In the genomic region with DNA sequence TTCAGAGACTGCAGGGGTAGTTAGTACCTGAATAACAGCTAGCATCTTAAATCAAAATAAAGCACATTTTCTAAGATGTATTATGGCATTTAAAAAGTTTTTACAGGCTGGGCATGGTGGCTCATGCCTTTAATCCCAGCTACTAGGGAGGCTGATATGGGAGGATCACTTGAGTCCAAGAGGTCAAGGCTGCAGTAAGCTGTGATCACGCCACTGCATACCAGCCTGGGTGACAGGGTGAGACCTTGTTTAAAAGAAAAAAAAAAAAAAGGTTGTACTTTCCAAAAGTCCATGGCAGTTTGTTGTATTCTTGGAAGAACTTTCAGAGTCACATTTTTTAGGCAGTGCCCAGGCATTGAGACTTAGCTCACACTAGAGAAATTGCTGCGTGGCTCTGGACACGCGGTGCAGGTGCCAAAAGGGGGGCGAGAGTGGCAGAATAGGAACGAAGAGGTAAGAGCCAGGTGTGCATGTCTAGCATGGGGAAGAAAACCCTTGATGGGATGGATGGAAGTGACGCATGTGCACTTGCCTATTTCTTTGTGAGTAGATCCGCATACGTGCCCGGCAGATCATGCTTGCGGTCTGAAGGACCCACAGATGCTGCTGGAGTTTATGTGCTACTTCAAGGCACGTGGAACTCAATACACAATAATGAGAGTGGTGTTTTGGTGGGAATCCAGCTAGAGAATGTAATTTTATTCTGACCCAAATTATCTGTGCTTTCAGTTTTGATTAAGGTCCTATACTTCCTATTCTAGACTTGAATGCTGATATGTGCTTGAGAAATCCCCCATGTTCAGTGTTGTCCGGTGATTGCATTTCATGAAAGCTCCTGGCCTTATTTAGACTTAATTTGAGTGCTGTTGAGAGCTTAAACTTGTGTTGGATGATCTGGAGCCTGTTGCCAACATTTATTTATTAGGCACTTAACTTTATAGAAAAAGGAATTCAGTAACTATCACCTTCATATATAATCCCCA, we compare ENCODE assay signal across 9 cellular contexts. TPM values are rescaled to one million over a fixed set of nuclear protein-coding genes. Genes with fewer than 3 reads are reported as not detected.
DNase-seq lines count a peak whose midpoint lies in the region; ATAC-seq, FAIRE-seq and TF ChIP-seq lines count a peak whose summit lies in the region.
"Had no signal": no experiment of that assay in that cellular context is flagged by ENCODE, and none has a peak within 500 bp of the region (broad histone marks: within the 10 kb centered on the region; RNA-seq: fewer than 3 reads in every experiment).

No MANE protein-coding gene starts in this region.

- peak; percentile 34 for ATAC-seq in HG03442 (IDR thresholded peaks at IDR 0.05; ENCODE audit: unreplicated experiment)

- H3K4me1 ChIP-seq in CD4-positive, alpha-beta memory T cell (ENCODE audit: insufficient read depth, low read length): peaks cover 77% of the 10 kb centered on the region
- H3K4me1 ChIP-seq in duodenal mucosa (ENCODE audit: control insufficient read depth in 1 of 2, insufficient read depth in 2 of 2, low read length in 2 of 2): peaks cover 25 to 28% of the 10 kb centered on the region in 2 donors

- H3K36me3 ChIP-seq in CD4-positive, alpha-beta memory T cell (ENCODE audit: insufficient read depth, low read length): peaks cover 13% of the 10 kb centered on the region
- peaks cover 17 to 24% of the 10 kb centered on the region in 2 donors for H3K36me3 ChIP-seq in duodenal mucosa (ENCODE audit: control insufficient read depth in 1 of 2, insufficient read depth in 2 of 2, low read length in 2 of 2)

- peak overlapping the region in 1 of 2 donors; percentile 37 for H3K9ac ChIP-seq in duodenal mucosa (ENCODE audit: low read depth in 1 of 2, low read length in 2 of 2)

- peak overlapping the region; percentile 43 for H3K27ac ChIP-seq in CD4-positive, alpha-beta memory T cell (ENCODE audit: low read depth, low read length)
- H3K27ac ChIP-seq in duodenal mucosa (ENCODE audit: low read depth, low read length): no peak overlapping the region

- no peaks in the 10 kb centered on the region for H3K27me3 ChIP-seq in CD4-positive, alpha-beta memory T cell (ENCODE audit: insufficient read depth, low read length)
- no peaks in the 10 kb centered on the region for H3K27me3 ChIP-seq in duodenal mucosa (ENCODE audit: control insufficient read depth in 1 of 2, insufficient read depth in 2 of 2, low read length in 2 of 2)

- intact Hi-C loops in CD4-positive, alpha-beta memory T cell (cut with micrococcal nuclease): loop anchor here (2.0 kb wide), 1 partner anchor 16 kb away; no protein-coding TSS in a partner anchor

- H3K9me3 Mint-ChIP-seq in CD4-positive, alpha-beta memory T cell: no peaks in the 10 kb centered on the region
- H3K9me3 Mint-ChIP-seq in endothelial cell (ENCODE audit: unreplicated experiment): no peaks in the 10 kb centered on the region

- no peaks in the 10 kb centered on the region for H3K9me3 ChIP-seq in CD4-positive, alpha-beta memory T cell (ENCODE audit: control insufficient read depth in 1 of 2, low read length in 2 of 2)
- H3K9me3 ChIP-seq in duodenal mucosa (ENCODE audit: control insufficient read depth in 1 of 2, low read length in 2 of 2): no peaks in the 10 kb centered on the region

- TF ChIP-seq CTCF in endothelial cell (IDR thresholded peaks at IDR 0.05; ENCODE audit: unreplicated experiment): no peak

- peaks cover 51 to 79% (median 65%) of the 10 kb centered on the region in 4 donors for H3K4me1 Mint-ChIP-seq in CD4-positive, alpha-beta memory T cell
- H3K4me1 Mint-ChIP-seq in endothelial cell (ENCODE audit: unreplicated experiment): peaks cover 9% of the 10 kb centered on the region

- H3K27ac Mint-ChIP-seq in CD4-positive, alpha-beta memory T cell: peak overlapping the region; percentile 79 to 97 (median 94)
- no peak overlapping the region for H3K27ac Mint-ChIP-seq in endothelial cell (ENCODE audit: unreplicated experiment)

- FAIRE-seq in GM18507 (lab: Jason Lieb, UNC): peak; percentile 84

- CTCF ChIA-PET in CD4-positive, alpha-beta memory T cell (lab: Charles Lee; ENCODE audit: partially characterized antibody): interaction anchor here (0.8 to 1.7 kb wide), 2 partner anchors 10 to 11 kb away, joined by 3 to 4 read pairs; no protein-coding TSS in a partner anchor

- peaks cover 18 to 42% of the 10 kb centered on the region in 2 donors for H3K36me3 Mint-ChIP-seq in CD4-positive, alpha-beta memory T cell
- no peaks in the 10 kb centered on the region for H3K36me3 Mint-ChIP-seq in endothelial cell (ENCODE audit: low read depth, unreplicated experiment)

- peak overlapping the region; percentile 70 to 89 (median 78) for H3K4me3 Mint-ChIP-seq in CD4-positive, alpha-beta memory T cell
- no peak overlapping the region for H3K4me3 Mint-ChIP-seq in endothelial cell (ENCODE audit: unreplicated experiment)

- no peaks in the 10 kb centered on the region for H3K27me3 Mint-ChIP-seq in CD4-positive, alpha-beta memory T cell
- no peaks in the 10 kb centered on the region for H3K27me3 Mint-ChIP-seq in endothelial cell (ENCODE audit: unreplicated experiment)

- peak overlapping the region in 1 of 2 donors; percentile 2 for H3K4me3 ChIP-seq in CD4-positive, alpha-beta memory T cell (ENCODE audit: low read length in 2 of 2)
- peak overlapping the region; percentile 19 to 32 for H3K4me3 ChIP-seq in duodenal mucosa (ENCODE audit: low read depth in 1 of 2, low read length in 2 of 2)
- H3K4me3 ChIP-seq: lung had no signal

- peak in 3 of 5 donors; percentile 32 to 76 (median 46) for DNase-seq in CD4-positive, alpha-beta memory T cell
- DNase-seq in GM18507 (ENCODE audit: extremely low spot score, insufficient read length, low read depth): no peak
- DNase-seq in SIG-M5 treated with dmso at 0.1 percent for 504 hours (lab: John Stamatoyannopoulos, UW; ENCODE audit: unreplicated experiment): no peak
- no peak for DNase-seq in NCI-H2196 treated with DMSO at 0.1 percent for 48 hours (lab: John Stamatoyannopoulos, UW; ENCODE audit: unreplicated experiment)
- DNase-seq in NCI-H2196 (lab: John Stamatoyannopoulos, UW; ENCODE audit: unreplicated experiment): no peak
- no peak for DNase-seq in endothelial cell (ENCODE audit: low spot score)

- POLR2A ChIA-PET in CD4-positive, alpha-beta memory T cell (lab: Charles Lee; ENCODE audit: partially characterized antibody): interaction anchor here (0.5 to 2.8 kb wide), 4 partner anchors 12 to 65 kb away, joined by 3 to 19 read pairs (median 12); a partner anchor contains a TSS

RNA-seq across cellular contexts. Expression of a gene that starts 11.9 kb away (rescaled TPM):
- total RNA-seq in CD4-positive, alpha-beta memory T cell: 10 to 100 TPM; 99.5 to 99.7 TPM
- polyA plus RNA-seq in CD4-positive, alpha-beta memory T cell: 10 to 100 TPM; 66.6 to 67.0 TPM
- 55.4 TPM for total RNA-seq in endothelial cell (ENCODE audit: unreplicated experiment)

RNA-seq across cellular contexts. Expression of a gene that starts 15.0 kb away (rescaled TPM):
- total RNA-seq in CD4-positive, alpha-beta memory T cell: 100 to 1,000 TPM; 133 to 149 TPM
- polyA plus RNA-seq in CD4-positive, alpha-beta memory T cell: 100 to 1,000 TPM in 1 of 2 donors, 10 to 100 TPM in 1; 83.1 to 104 TPM
- total RNA-seq in endothelial cell (ENCODE audit: unreplicated experiment): 89.1 TPM

RNA-seq across cellular contexts. Expression of a gene that starts 37.2 kb away (rescaled TPM):
- total RNA-seq in CD4-positive, alpha-beta memory T cell: 10 to 100 TPM; 26.4 to 33.5 TPM
- polyA plus RNA-seq in CD4-positive, alpha-beta memory T cell: 10 to 100 TPM; 16.4 to 17.5 TPM
- total RNA-seq in endothelial cell (ENCODE audit: unreplicated experiment): 21.9 TPM

Comparison
In these comparisons a context has a peak if more than half of its experiments do, and no peak if none do; other contexts are left out.
1. DNase-seq: peak in CD4-positive, alpha-beta memory T cell (3 of 5); none in GM18507 (single experiment), SIG-M5 treated with dmso at 0.1 percent for 504 hours (single experiment), NCI-H2196 treated with DMSO at 0.1 percent for 48 hours (single experiment), NCI-H2196 (single experiment) and endothelial cell (single experiment).